ENCODE assay signal across 9 cellular contexts in the genomic region with DNA sequence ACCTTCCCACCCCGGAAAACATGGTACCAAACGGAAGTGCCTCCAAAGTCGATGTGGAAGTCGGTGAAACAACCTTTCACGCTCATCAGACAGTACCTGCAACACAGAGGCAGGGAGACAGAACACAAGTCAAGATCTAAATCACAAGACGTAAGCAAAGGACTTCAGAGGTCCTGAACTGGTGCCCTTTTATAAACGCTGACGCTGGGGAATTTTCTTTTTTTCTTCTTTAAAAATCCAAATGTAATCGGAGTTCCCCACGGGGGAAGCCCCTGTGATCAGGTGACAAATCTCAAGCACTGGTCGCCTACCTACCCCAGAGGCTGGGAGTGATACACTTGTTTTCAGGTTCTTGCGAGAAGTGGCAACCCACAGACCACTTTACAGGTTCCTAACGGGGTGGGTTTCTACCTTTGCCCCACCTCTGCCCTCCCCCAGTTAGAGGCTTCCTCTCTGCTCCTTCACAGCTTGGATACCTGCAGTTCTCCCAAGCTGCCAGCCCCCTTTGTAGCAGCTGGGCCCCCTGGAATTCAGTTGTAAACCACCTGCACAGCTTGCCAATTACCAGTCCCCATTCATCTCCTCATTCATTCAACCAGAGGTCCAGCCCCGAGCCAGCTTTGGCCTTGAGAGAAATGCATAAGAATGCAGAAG. TPM values are rescaled to one million over a fixed set of nuclear protein-coding genes. Genes with fewer than 3 reads are reported as not detected.
DNase-seq lines count a peak whose midpoint lies in the region; ATAC-seq and TF ChIP-seq lines count a peak whose summit lies in the region.
"Had no signal": no experiment of that assay in that cellular context is flagged by ENCODE, and none has a peak within 500 bp of the region (broad histone marks: within the 10 kb centered on the region; RNA-seq: fewer than 3 reads in every experiment).

No MANE protein-coding gene starts in this region.

- peaks cover 33% of the 10 kb centered on the region for H3K36me3 Mint-ChIP-seq in CD8-positive, alpha-beta T cell
- peaks cover 1% of the 10 kb centered on the region for H3K36me3 Mint-ChIP-seq in activated naive CD4-positive, alpha-beta T cell treated with anti-CD3 and anti-CD28 coated beads for 36 hours (ENCODE audit: low read depth)

- no peak overlapping the region for H3K4me3 ChIP-seq in CD8-positive, alpha-beta T cell (ENCODE audit: low read depth, low read length)
- no peak overlapping the region for H3K4me3 ChIP-seq in osteoblast (ENCODE audit: insufficient read depth, low read length)

- no peaks in the 10 kb centered on the region for H3K9me3 ChIP-seq in CD8-positive, alpha-beta T cell (ENCODE audit: low read length)
- H3K9me3 ChIP-seq in osteoblast (ENCODE audit: low read depth, low read length): no peaks in the 10 kb centered on the region

- H3K27me3 Mint-ChIP-seq in CD8-positive, alpha-beta T cell (ENCODE audit: low read depth): no peaks in the 10 kb centered on the region
- H3K27me3 Mint-ChIP-seq in activated naive CD4-positive, alpha-beta T cell treated with anti-CD3 and anti-CD28 coated beads for 36 hours (ENCODE audit: low read depth): no peaks in the 10 kb centered on the region

- H3K79me2 ChIP-seq in osteoblast (ENCODE audit: insufficient read depth, low read length): peaks cover 2% of the 10 kb centered on the region

- intact Hi-C loops in CD8-positive, alpha-beta T cell (cut with DNase I, micrococcal nuclease): loop anchor here (1.0 to 10.0 kb wide), 5 partner anchors 138 to 1358 kb away; a partner anchor contains a TSS
- intact Hi-C loops in activated naive CD4-positive, alpha-beta T cell treated with anti-CD3 and anti-CD28 coated beads for 36 hours (cut with micrococcal nuclease): loop anchor here (1.0 to 5.0 kb wide), 5 partner anchors 34 to 258 kb away; a partner anchor contains a TSS

- no peaks in the 10 kb centered on the region for H3K9me3 Mint-ChIP-seq in CD8-positive, alpha-beta T cell
- no peaks in the 10 kb centered on the region for H3K9me3 Mint-ChIP-seq in activated naive CD4-positive, alpha-beta T cell treated with anti-CD3 and anti-CD28 coated beads for 36 hours

- H3K27ac Mint-ChIP-seq in CD8-positive, alpha-beta T cell: peak overlapping the region; percentile 96
- peak overlapping the region; percentile 54 for H3K27ac Mint-ChIP-seq in activated naive CD4-positive, alpha-beta T cell treated with anti-CD3 and anti-CD28 coated beads for 36 hours

- no peak for TF ChIP-seq CTCF in CD8-positive, alpha-beta T cell (IDR thresholded peaks at IDR 0.05)
- TF ChIP-seq CTCF in osteoblast (IDR thresholded peaks at IDR 0.05; ENCODE audit: extremely low read depth, low read depth, low read length): no peak

- no peak overlapping the region for H3K4me2 ChIP-seq in osteoblast (ENCODE audit: insufficient read depth, low read length)

- POLR2A ChIA-PET in CD8-positive, alpha-beta T cell (lab: Charles Lee): no interaction called here

- H4K20me1 ChIP-seq in osteoblast (ENCODE audit: insufficient read depth, low read length): peaks cover 9% of the 10 kb centered on the region

- peak; percentile 62 for ATAC-seq in CD8-positive, alpha-beta T cell
- ATAC-seq in HG02588 (IDR thresholded peaks at IDR 0.05; ENCODE audit: unreplicated experiment) (no peak), GM18520 (IDR thresholded peaks at IDR 0.05; ENCODE audit: unreplicated experiment) (no peak), GM18907 (IDR thresholded peaks at IDR 0.05; ENCODE audit: unreplicated experiment) (no peak)

- H3K27ac ChIP-seq in CD8-positive, alpha-beta T cell (ENCODE audit: low read depth, low read length): peak overlapping the region; percentile 80
- no peak overlapping the region for H3K27ac ChIP-seq in osteoblast (ENCODE audit: low read depth, low read length)

- no peaks in the 10 kb centered on the region for H3K27me3 ChIP-seq in CD8-positive, alpha-beta T cell (ENCODE audit: insufficient read depth, low read length)
- H3K27me3 ChIP-seq in osteoblast (ENCODE audit: insufficient read depth, low read length): no peaks in the 10 kb centered on the region

- CTCF ChIA-PET in CD8-positive, alpha-beta T cell (lab: Charles Lee): interaction anchor here (0.8 to 2.7 kb wide), 4 partner anchors 19 to 90 kb away, joined by 3 to 9 read pairs (median 4); no protein-coding TSS in a partner anchor
- CTCF ChIA-PET in activated naive CD4-positive, alpha-beta T cell treated with anti-CD3 and anti-CD28 coated beads for 36 hours (lab: Charles Lee): interaction anchor here (1.3 kb wide), 1 partner anchor 36 kb away, joined by 5 read pairs; no protein-coding TSS in a partner anchor

- H3K4me1 Mint-ChIP-seq in CD8-positive, alpha-beta T cell (ENCODE audit: low read depth): peaks cover 62% of the 10 kb centered on the region
- peaks cover 60% of the 10 kb centered on the region for H3K4me1 Mint-ChIP-seq in activated naive CD4-positive, alpha-beta T cell treated with anti-CD3 and anti-CD28 coated beads for 36 hours (ENCODE audit: low read depth)

- DNase-seq in CD8-positive, alpha-beta T cell: peak; percentile 40 to 90 (median 65)
- peak; percentile 73 for DNase-seq in T follicular helper cell (ENCODE audit: low read depth)
- peak; percentile 78 for DNase-seq in activated naive CD4-positive, alpha-beta T cell treated with anti-CD3 and anti-CD28 coated beads for 36 hours
- DNase-seq in stimulated activated CD4-positive, alpha-beta T cell treated with anti-CD3 and anti-CD28 coated beads, Interleukin-12 subunit alpha, Interleukin-12 subunit beta, amount 100 ng/mL, for 24 hours (ENCODE audit: low read depth in 2 of 2): peak; percentile 31 to 32
- no peak for DNase-seq in osteoblast (ENCODE audit: insufficient read length, low spot score, missing footprints)
- DNase-seq: SHP77 had no signal

- no peak overlapping the region for H2AFZ ChIP-seq in osteoblast (ENCODE audit: low read length)

- peaks cover 6% of the 10 kb centered on the region for H3K36me3 ChIP-seq in CD8-positive, alpha-beta T cell (ENCODE audit: insufficient read depth, low read length)
- peaks cover 4% of the 10 kb centered on the region for H3K36me3 ChIP-seq in osteoblast (ENCODE audit: insufficient read depth, low read length)

- H3K4me3 Mint-ChIP-seq in CD8-positive, alpha-beta T cell: peak overlapping the region; percentile 73
- peak overlapping the region; percentile 27 for H3K4me3 Mint-ChIP-seq in activated naive CD4-positive, alpha-beta T cell treated with anti-CD3 and anti-CD28 coated beads for 36 hours

- peaks cover 56% of the 10 kb centered on the region for H3K4me1 ChIP-seq in CD8-positive, alpha-beta T cell (ENCODE audit: insufficient read depth, low read length)
- H3K4me1 ChIP-seq in osteoblast (ENCODE audit: insufficient read depth, low read length): peaks cover 25% of the 10 kb centered on the region

RNA-seq across cellular contexts. Expression of a gene that starts 46.2 kb away (rescaled TPM):
- total RNA-seq in CD8-positive, alpha-beta T cell: 10 to 100 TPM; 80.8 to 87.3 TPM
- 10 to 100 TPM; 22.7 to 23.8 TPM for total RNA-seq in activated naive CD4-positive, alpha-beta T cell treated with anti-CD3 and anti-CD28 coated beads for 36 hours
- 29.8 and 32.6 TPM in 2 replicates for total RNA-seq in osteoblast
